24 cellular contexts compared by ENCODE assay signal in the genomic region with DNA sequence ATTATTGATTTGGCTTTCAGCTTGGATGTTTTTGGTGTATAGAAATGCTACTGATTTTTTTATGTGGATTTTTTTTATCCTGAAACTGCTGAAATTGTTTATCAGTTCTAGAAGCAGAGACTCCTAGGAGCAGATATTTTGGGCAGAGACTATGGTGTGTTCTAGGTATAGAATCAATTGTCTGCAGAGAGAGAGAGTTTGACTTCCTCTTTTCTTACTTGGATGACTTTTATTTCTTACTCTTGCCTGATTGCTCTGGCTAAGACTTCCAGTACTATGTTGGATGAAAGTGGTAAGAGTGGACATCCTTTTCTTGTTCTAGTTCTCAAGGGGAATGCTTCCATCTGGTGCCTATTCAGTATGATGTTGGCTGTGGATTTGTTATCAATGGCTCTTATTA.
"Had no signal": no experiment of that assay in that cellular context is flagged by ENCODE, and none has a peak within 500 bp of the region (broad histone marks: within the 10 kb centered on the region; RNA-seq: fewer than 3 reads in every experiment).

No MANE protein-coding gene starts in this region.

- H3K4me3 ChIP-seq: K562, MG63, SJSA1, SK-N-MC had no signal

- H3K36me3 Mint-ChIP-seq: IgD-negative memory B cell had no signal

- H3K27ac ChIP-seq: HL-60, SJSA1, SK-N-MC had no signal

- ATAC-seq: K562 had no signal

- DNase-seq: MG63, NCI-H1092 treated with DMSO at 0.1 percent for 48 hours, NCI-H1436, NCI-H187, NCI-H2029, NCI-H2081 treated with DMSO at 0.1 percent for 48 hours, NCI-H2171, NCI-H226, NCI-H446, NCI-H510A, NCI-H524 treated with DMSO at 0.1 percent for 48 hours, NCI-H69, NCI-H774, Right ventricle myocardium superior, RPMI8226, SIG-M5, SW 1271 had no signal

- H3K4me1 Mint-ChIP-seq: IgD-negative memory B cell had no signal

- H3K9me3 ChIP-seq: MG63, SJSA1 had no signal

- H3K4me1 ChIP-seq: SJSA1 had no signal

- H3K27me3 ChIP-seq: MG63, SJSA1 had no signal

- H3K4me3 Mint-ChIP-seq: IgD-negative memory B cell had no signal

- H3K36me3 ChIP-seq: MG63, SJSA1 had no signal

- FAIRE-seq: HTR-8/SVneo, K562, RCC 7860 had no signal

- H3K27me3 Mint-ChIP-seq: IgD-negative memory B cell had no signal
